Comparison of ENCODE assay signal across 1 cellular context in genomic region chr6:142146828-142147662, GRCh38.
TF ChIP-seq lines count a peak whose summit lies in the region.

Gene NMBR (minus strand): TSS chr6:142147122. CDS start chr6:142088658, 58,464 bp downstream.
Gene VTA1 (plus strand): TSS chr6:142147263. CDS start chr6:142147288, 25 bp downstream.

TF ChIP-seq in HepG2, 621 proteins besides CTCF, POLR2A, EP300 and RAD21 (continued from another document and continues in another):
- TF ChIP-seq IRF1 (CRISPR knock-in tag; IDR thresholded peaks at IDR 0.05; ENCODE audit: low read depth) = 0 out of 2 replicates have a peak, but pooled peaks have one; percentile 73
- peak; percentile 94 for TF ChIP-seq ZBTB14 (CRISPR knock-in tag; IDR thresholded peaks at IDR 0.05)
- peak; percentile 98 for TF ChIP-seq DMAP1 (CRISPR knock-in tag; IDR thresholded peaks at IDR 0.05)
- no peak for TF ChIP-seq TEAD2 (CRISPR knock-in tag; IDR thresholded peaks at IDR 0.05)
- no peak; the same call in 1 of the 2 replicates for TF ChIP-seq JUND (CRISPR knock-in tag; IDR thresholded peaks at IDR 0.05)
- peak; percentile 48; the same call in 1 of the 2 replicates for TF ChIP-seq ZNF740 (CRISPR knock-in tag; IDR thresholded peaks at IDR 0.05)
- TF ChIP-seq AKAP8 (CRISPR knock-in tag; IDR thresholded peaks at IDR 0.05) = 0 out of 2 replicates have a peak, but pooled peaks have one; percentile 68
- no peak for TF ChIP-seq ZNF382 (CRISPR knock-in tag; IDR thresholded peaks at IDR 0.05; ENCODE audit: borderline replicate concordance)
- TF ChIP-seq PRDM10 (CRISPR knock-in tag; IDR thresholded peaks at IDR 0.05; ENCODE audit: low read depth) = peak; percentile 84; the same call in 1 of the 2 replicates
- peak; percentile 89 for TF ChIP-seq BHLHE40 (IDR thresholded peaks at IDR 0.05; ENCODE audit: low read length)
- TF ChIP-seq BORCS8-MEF2B (CRISPR knock-in tag; IDR thresholded peaks at IDR 0.05) = peak; percentile 95
- peak; percentile 95 for TF ChIP-seq MTA1 (CRISPR knock-in tag; IDR thresholded peaks at IDR 0.05; ENCODE audit: borderline replicate concordance)
- TF ChIP-seq NR2F2 (IDR thresholded peaks at IDR 0.05; ENCODE audit: borderline replicate concordance, low read depth) = peak; percentile 82
- no peak for TF ChIP-seq ZKSCAN5 (CRISPR knock-in tag; IDR thresholded peaks at IDR 0.05)
- TF ChIP-seq KLF6 (CRISPR knock-in tag; IDR thresholded peaks at IDR 0.05) = peak; percentile 89; the same call in 1 of the 2 replicates
- TF ChIP-seq ZNF850 (CRISPR knock-in tag; conservative IDR thresholded peaks at IDR 0.05) = no peak
- peak; percentile 64; the same call in 1 of the 2 replicates for TF ChIP-seq MTERF4 (CRISPR knock-in tag; IDR thresholded peaks at IDR 0.05)
- TF ChIP-seq ZNF780A (CRISPR knock-in tag; IDR thresholded peaks at IDR 0.05) = no peak
- TF ChIP-seq ZSCAN21 (CRISPR knock-in tag; IDR thresholded peaks at IDR 0.05; ENCODE audit: borderline replicate concordance) = peak; percentile 89; the same call in 1 of the 2 replicates
- peak; percentile 46 for TF ChIP-seq TBL1XR1 (IDR thresholded peaks at IDR 0.05; ENCODE audit: borderline replicate concordance, low read length, partially characterized antibody)
- peak; percentile 28; the same call in 1 of the 2 replicates for TF ChIP-seq SMYD3 (CRISPR knock-in tag; IDR thresholded peaks at IDR 0.05)
- peak; percentile 90 for TF ChIP-seq ZNF644 (CRISPR knock-in tag; IDR thresholded peaks at IDR 0.05; ENCODE audit: low read depth)
- TF ChIP-seq HNRNPH1 (optimal IDR thresholded peaks at IDR 0.05; ENCODE audit: low read depth, low read length) = no peak
- no peak for TF ChIP-seq ZNF775 (CRISPR knock-in tag; IDR thresholded peaks at IDR 0.05; ENCODE audit: borderline replicate concordance)
- peak; percentile 80 for TF ChIP-seq DRAP1 (CRISPR knock-in tag; IDR thresholded peaks at IDR 0.05)
- TF ChIP-seq ZNF773 (CRISPR knock-in tag; IDR thresholded peaks at IDR 0.05; ENCODE audit: borderline replicate concordance) = no peak
- TF ChIP-seq ZFYVE20 (CRISPR knock-in tag; IDR thresholded peaks at IDR 0.05; ENCODE audit: borderline replicate concordance, low read depth) = no peak
- TF ChIP-seq HNRNPL (IDR thresholded peaks at IDR 0.05; ENCODE audit: low read depth, low read length) = peak; percentile 71; the same call in 1 of the 2 replicates
- peak; percentile 86 for TF ChIP-seq ZNF510 (CRISPR knock-in tag; IDR thresholded peaks at IDR 0.05; ENCODE audit: low read depth)
- TF ChIP-seq CENPT (CRISPR knock-in tag; IDR thresholded peaks at IDR 0.05; ENCODE audit: low read depth) = 0 out of 2 replicates have a peak, but pooled peaks have one; percentile 80
- TF ChIP-seq BCL6 (CRISPR knock-in tag; IDR thresholded peaks at IDR 0.05) = peak; percentile 71
- peak; percentile 100 for TF ChIP-seq ZMYM4 (CRISPR knock-in tag; IDR thresholded peaks at IDR 0.05)
- TF ChIP-seq E2F5 (CRISPR knock-in tag; conservative IDR thresholded peaks at IDR 0.05) = no peak; the same call in none of the 2 replicates
- TF ChIP-seq SRSF9 (IDR thresholded peaks at IDR 0.05; ENCODE audit: borderline replicate concordance, insufficient read depth, low read depth, low read length, poor library complexity, severe bottlenecking) = no peak
- peak; percentile 94 for TF ChIP-seq ZFX (CRISPR knock-in tag; IDR thresholded peaks at IDR 0.05; ENCODE audit: low read depth)
- peak; percentile 100 for TF ChIP-seq ELF1 (CRISPR knock-in tag; IDR thresholded peaks at IDR 0.05)
- TF ChIP-seq PAWR (CRISPR knock-in tag; IDR thresholded peaks at IDR 0.05; ENCODE audit: borderline replicate concordance) = 0 out of 2 replicates have a peak, but pooled peaks have one; percentile 65
- no peak for TF ChIP-seq HHEX (CRISPR knock-in tag; IDR thresholded peaks at IDR 0.05)
- no peak for TF ChIP-seq ZNF577 (CRISPR knock-in tag; IDR thresholded peaks at IDR 0.05; ENCODE audit: borderline replicate concordance, low read depth)
- peak; percentile 78 for TF ChIP-seq ZNF274 (CRISPR knock-in tag; IDR thresholded peaks at IDR 0.05)
- TF ChIP-seq SNAPC5 (CRISPR knock-in tag; IDR thresholded peaks at IDR 0.05; ENCODE audit: borderline replicate concordance) = 0 out of 2 replicates have a peak, but pooled peaks have one; percentile 56
- TF ChIP-seq MAF1 (CRISPR knock-in tag; IDR thresholded peaks at IDR 0.05; ENCODE audit: borderline replicate concordance) = peak; percentile 74; the same call in 1 of the 2 replicates
- no peak for TF ChIP-seq PRPF4 (IDR thresholded peaks at IDR 0.05; ENCODE audit: low read depth, low read length, poor library complexity, severe bottlenecking)
- TF ChIP-seq ZNF839 (CRISPR knock-in tag; IDR thresholded peaks at IDR 0.05; ENCODE audit: borderline replicate concordance) = peak; percentile 99; the same call in 1 of the 2 replicates
- no peak for TF ChIP-seq SRF (IDR thresholded peaks at IDR 0.05; ENCODE audit: low read depth, low read length)
- no peak for TF ChIP-seq HES4 (CRISPR knock-in tag; IDR thresholded peaks at IDR 0.05; ENCODE audit: borderline replicate concordance)
- TF ChIP-seq HOXD1 (CRISPR knock-in tag; IDR thresholded peaks at IDR 0.05) = peak; percentile 85
- TF ChIP-seq ZNF7 (CRISPR knock-in tag; IDR thresholded peaks at IDR 0.05) = no peak
- no peak for TF ChIP-seq RFX5 (IDR thresholded peaks at IDR 0.05; ENCODE audit: low read depth, low read length)
- TF ChIP-seq ZNF552 (CRISPR knock-in tag; IDR thresholded peaks at IDR 0.05; ENCODE audit: borderline replicate concordance) = 0 out of 2 replicates have a peak, but pooled peaks have one; percentile 41
- TF ChIP-seq ZNF33B (CRISPR knock-in tag; IDR thresholded peaks at IDR 0.05) = peak; percentile 92; the same call in 1 of the 2 replicates
- TF ChIP-seq ZNF746 (CRISPR knock-in tag; IDR thresholded peaks at IDR 0.05) = peak; percentile 92; the same call in 1 of the 2 replicates
- peak; percentile 77 for TF ChIP-seq FOSL2 (CRISPR knock-in tag; IDR thresholded peaks at IDR 0.05)
- no peak for TF ChIP-seq ZNF282 (IDR thresholded peaks at IDR 0.05; ENCODE audit: partially characterized antibody)
- peak; percentile 95 for TF ChIP-seq ZNF83 (CRISPR knock-in tag; IDR thresholded peaks at IDR 0.05; ENCODE audit: borderline replicate concordance)
- no peak for TF ChIP-seq ZNF34 (CRISPR knock-in tag; IDR thresholded peaks at IDR 0.05; ENCODE audit: borderline replicate concordance)
- peak; percentile 68; the same call in 1 of the 2 replicates for TF ChIP-seq ZKSCAN1 (IDR thresholded peaks at IDR 0.05; ENCODE audit: low read length)
- peak; percentile 77; the same call in 1 of the 2 replicates for TF ChIP-seq FLYWCH1 (CRISPR knock-in tag; IDR thresholded peaks at IDR 0.05)
- TF ChIP-seq MBNL3 (CRISPR knock-in tag; conservative IDR thresholded peaks at IDR 0.05) = no peak
- TF ChIP-seq THRA (CRISPR knock-in tag; IDR thresholded peaks at IDR 0.05; ENCODE audit: borderline replicate concordance) = peak; percentile 73; the same call in 1 of the 2 replicates
- no peak; the same call in 1 of the 2 replicates for TF ChIP-seq ZBTB10 (CRISPR knock-in tag; IDR thresholded peaks at IDR 0.05; ENCODE audit: borderline replicate concordance)
